Comparison of ENCODE assay signal across 17 cellular contexts in genomic region chr1:7149080-7149838, GRCh38.
DNase-seq lines count a peak whose midpoint lies in the region; ATAC-seq and TF ChIP-seq lines count a peak whose summit lies in the region.
"Had no signal": no experiment of that assay in that cellular context is flagged by ENCODE, and none has a peak within 500 bp of the region (broad histone marks: within the 10 kb centered on the region; RNA-seq: fewer than 3 reads in every experiment).

No MANE protein-coding gene starts in this region.

- ATAC-seq in left lobe of liver = peak; percentile 92
- ATAC-seq in GM21723 (IDR thresholded peaks at IDR 0.05; ENCODE audit: unreplicated experiment) = no peak
- ATAC-seq: activated CD8-positive, alpha-beta T cell treated with anti-CD3 and anti-CD28 coated beads for 36 hours; CD8-positive, alpha-beta T cell had no signal

- H3K9me3 Mint-ChIP-seq in HFFc6 = no peaks in the 10 kb centered on the region
- no peaks in the 10 kb centered on the region for H3K9me3 Mint-ChIP-seq in T-helper 2 cell treated with Interferon-gamma antibody and Interleukin-4, amounts not matched to agents 5 μg/mL and 100 μg/mL, for 36 hours
- H3K9me3 Mint-ChIP-seq: activated CD8-positive, alpha-beta T cell treated with anti-CD3 and anti-CD28 coated beads for 36 hours; CD8-positive, alpha-beta T cell; neural crest cell had no signal

- H3K4me3 ChIP-seq in H7 (ENCODE audit: insufficient read depth, low read depth, low read length) = no peak overlapping the region
- H3K4me3 ChIP-seq in coronary artery = peak overlapping the region; percentile 48
- H3K4me3 ChIP-seq: suprapubic skin had no signal

- H3K27ac Mint-ChIP-seq in HFFc6 = no peak overlapping the region
- H3K27ac Mint-ChIP-seq in T-helper 2 cell treated with Interferon-gamma antibody and Interleukin-4, amounts not matched to agents 5 μg/mL and 100 μg/mL, for 36 hours = no peak overlapping the region
- H3K27ac Mint-ChIP-seq: activated CD8-positive, alpha-beta T cell treated with anti-CD3 and anti-CD28 coated beads for 36 hours; activated naive CD8-positive, alpha-beta T cell; CD8-positive, alpha-beta T cell had no signal

- no peak overlapping the region for H3K27ac ChIP-seq in coronary artery
- H3K27ac ChIP-seq: suprapubic skin had no signal

- no peak for TF ChIP-seq CTCF in coronary artery (IDR thresholded peaks at IDR 0.05)
- no peak for TF ChIP-seq CTCF in HFFc6 (IDR thresholded peaks at IDR 0.05)

- POLR2A ChIA-PET in HEK293T (lab: Yijun Ruan, JAX) = no interaction called here

- H3K4me1 Mint-ChIP-seq in HFFc6 (ENCODE audit: low read depth) = no peaks in the 10 kb centered on the region
- no peaks in the 10 kb centered on the region for H3K4me1 Mint-ChIP-seq in T-helper 2 cell treated with Interferon-gamma antibody and Interleukin-4, amounts not matched to agents 5 μg/mL and 100 μg/mL, for 36 hours (ENCODE audit: low read depth)

- no peaks in the 10 kb centered on the region for H3K36me3 ChIP-seq in H7 (replicated peaks; ENCODE audit: control insufficient read depth, insufficient read depth, low read length)
- H3K36me3 ChIP-seq: suprapubic skin had no signal

- DNase-seq in H7 (peak; percentile 80), coronary artery (ENCODE audit: low spot score) (no peak), left lobe of liver (ENCODE audit: low spot score) (peak; percentile 86), smooth muscle cell of the brain vasculature (ENCODE audit: low read depth, low spot score) (peak; percentile 6), HFFc6 (no peak), HEK293T (ENCODE audit: extremely low spot score) (no peak)
- DNase-seq in T-helper 2 cell treated with Interferon-gamma antibody and Interleukin-4, amounts not matched to agents 5 μg/mL and 100 μg/mL, for 36 hours (ENCODE audit: low spot score) = no peak
- DNase-seq: activated CD8-positive, alpha-beta T cell treated with anti-CD3 and anti-CD28 coated beads for 36 hours; CD8-positive, alpha-beta T cell; effector memory CD4-positive, alpha-beta T cell; MM.1S; NCI-H526 treated with DMSO at 0.1 percent for 48 hours; T-helper 1 cell had no signal

- H3K27me3 ChIP-seq in H7 (ENCODE audit: control insufficient read depth, insufficient read depth, low read length) = peaks cover 3% of the 10 kb centered on the region; the same call in 1 of the 2 replicates

- no peak overlapping the region for H3K4me3 Mint-ChIP-seq in HFFc6
- H3K4me3 Mint-ChIP-seq in T-helper 2 cell treated with Interferon-gamma antibody and Interleukin-4, amounts not matched to agents 5 μg/mL and 100 μg/mL, for 36 hours = no peak overlapping the region
- H3K4me3 Mint-ChIP-seq: activated CD8-positive, alpha-beta T cell treated with anti-CD3 and anti-CD28 coated beads for 36 hours; activated naive CD8-positive, alpha-beta T cell; CD8-positive, alpha-beta T cell; neural crest cell had no signal

- CTCF ChIA-PET in HEK293T (lab: Yijun Ruan, JAX) = no interaction called here

- H3K27me3 Mint-ChIP-seq in HFFc6 (ENCODE audit: insufficient read depth) = peaks cover 32% of the 10 kb centered on the region
- H3K27me3 Mint-ChIP-seq in T-helper 2 cell treated with Interferon-gamma antibody and Interleukin-4, amounts not matched to agents 5 μg/mL and 100 μg/mL, for 36 hours (ENCODE audit: low read depth) = no peaks in the 10 kb centered on the region

- H3K36me3 Mint-ChIP-seq in HFFc6 (ENCODE audit: low read depth) = no peaks in the 10 kb centered on the region
- H3K36me3 Mint-ChIP-seq in T-helper 2 cell treated with Interferon-gamma antibody and Interleukin-4, amounts not matched to agents 5 μg/mL and 100 μg/mL, for 36 hours (ENCODE audit: low read depth) = no peaks in the 10 kb centered on the region
- H3K36me3 Mint-ChIP-seq: activated naive CD8-positive, alpha-beta T cell; CD8-positive, alpha-beta T cell had no signal

TF ChIP-seq in HEK293T, 16 proteins besides CTCF, POLR2A, EP300 and RAD21:
- TF ChIP-seq TARDBP (IDR thresholded peaks at IDR 0.05) (no peak), L3MBTL2 (conservative IDR thresholded peaks at IDR 0.05) (no peak), ELF4 (IDR thresholded peaks at IDR 0.05) (no peak)
TF ChIP-seq in HEK293T: peak in this region for 0.

Comparison
In these comparisons a context has a peak if more than half of its experiments do, and no peak if none do; other contexts are left out.
1. DNase-seq: peak in H7 (single experiment), left lobe of liver (single experiment) and smooth muscle cell of the brain vasculature (single experiment); none in coronary artery (single experiment), HFFc6 (single experiment), HEK293T (single experiment) and T-helper 2 cell treated with Interferon-gamma antibody and Interleukin-4, amounts not matched to agents 5 μg/mL and 100 μg/mL, for 36 hours (single experiment).